27 cellular contexts compared by ENCODE assay signal in the genomic region with DNA sequence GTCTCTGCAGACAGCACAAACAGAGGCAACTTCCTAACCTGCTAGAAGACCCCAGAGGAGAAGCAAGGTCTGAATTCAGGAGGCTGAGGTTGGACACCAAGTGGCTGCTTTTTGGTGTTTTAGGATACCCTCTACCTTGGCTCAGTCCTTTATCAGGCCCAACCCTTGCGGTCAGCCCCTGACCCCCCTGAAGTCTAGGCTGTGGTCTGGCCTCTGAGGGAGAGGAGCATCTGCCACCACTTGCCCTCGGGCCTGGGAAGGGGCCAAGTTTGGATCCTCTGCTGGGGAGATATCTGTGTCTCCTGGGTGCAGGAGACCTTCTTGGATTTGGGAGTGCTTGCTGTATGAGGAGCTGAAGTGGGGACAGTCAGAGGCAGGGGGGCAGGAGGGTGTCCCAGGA. TPM values are rescaled to one million over a fixed set of nuclear protein-coding genes. Genes with fewer than 3 reads are reported as not detected.
A peak's percentile ranks its signal among the peaks of the same experiment; 100 is the strongest.
DNase-seq lines count a peak whose midpoint lies in the region; ATAC-seq, FAIRE-seq and TF ChIP-seq lines count a peak whose summit lies in the region.
"Had no signal": no experiment of that assay in that cellular context is flagged by ENCODE, and none has a peak within 500 bp of the region (broad histone marks: within the 10 kb centered on the region; RNA-seq: fewer than 3 reads in every experiment).

No MANE protein-coding gene starts in this region.

- no peak overlapping the region for H2BK5ac ChIP-seq in trophoblast cell (ENCODE audit: low read depth, low read length, poor library complexity)

- H3K4me3 ChIP-seq in kidney (ENCODE audit: low read length in 2 of 2) (no peak overlapping the region), trophoblast cell (ENCODE audit: low read depth, low read length) (no peak overlapping the region), left lung (no peak overlapping the region)
- H3K4me3 ChIP-seq: BLaER1, GM12878 had no signal

- H3K14ac ChIP-seq in trophoblast cell (ENCODE audit: low read length), result no peak overlapping the region

- no peak overlapping the region for H3K23ac ChIP-seq in trophoblast cell (ENCODE audit: low read length)

- H3K9ac ChIP-seq in kidney (ENCODE audit: low read length in 2 of 2) (no peak overlapping the region), trophoblast cell (ENCODE audit: low read length) (peak overlapping the region; percentile 7)
- H3K9ac ChIP-seq: BLaER1 had no signal

- intact Hi-C loops in kidney (cut with DNase I), result no loop called here
- intact Hi-C loops in left lung (cut with DNase I), result no loop called here

- H2BK12ac ChIP-seq in trophoblast cell (ENCODE audit: low read length), result no peak overlapping the region

- no peak overlapping the region for H4K91ac ChIP-seq in trophoblast cell (ENCODE audit: low read depth, low read length)

- H3K79me1 ChIP-seq in trophoblast cell (ENCODE audit: low read length), result peaks cover 6% of the 10 kb centered on the region

- no peak overlapping the region for H2AK5ac ChIP-seq in trophoblast cell (ENCODE audit: low read length)

- H3K4ac ChIP-seq in trophoblast cell (ENCODE audit: low read depth, low read length), result no peak overlapping the region

- H3K36me3 ChIP-seq in kidney (ENCODE audit: control insufficient read depth in 1 of 2, insufficient read depth in 2 of 2, low read length in 2 of 2), result no peaks in the 10 kb centered on the region
- no peaks in the 10 kb centered on the region for H3K36me3 ChIP-seq in trophoblast cell (ENCODE audit: control insufficient read depth in 1 of 2, insufficient read depth in 2 of 2, low read length in 2 of 2)
- no peaks in the 10 kb centered on the region for H3K36me3 ChIP-seq in left lung
- H3K36me3 ChIP-seq: BE2C, BLaER1 had no signal

- H3K27ac ChIP-seq in kidney (ENCODE audit: low read depth in 2 of 2, low read length in 2 of 2) (no peak overlapping the region), trophoblast cell (ENCODE audit: low read depth, low read length) (no peak overlapping the region), left lung (no peak overlapping the region)
- H3K27ac ChIP-seq: BLaER1 had no signal

- H4K12ac ChIP-seq in trophoblast cell (ENCODE audit: low read depth, low read length), result no peak overlapping the region

- H2BK120ac ChIP-seq in trophoblast cell (ENCODE audit: insufficient read depth, low read length, poor library complexity), result no peak overlapping the region

- H3K4me1 ChIP-seq in kidney (ENCODE audit: control insufficient read depth in 1 of 2, insufficient read depth in 1 of 2, low read depth in 1 of 2, low read length in 2 of 2) (no peaks in the 10 kb centered on the region), trophoblast cell (ENCODE audit: control insufficient read depth in 1 of 2, insufficient read depth in 2 of 2, low read length in 2 of 2) (peaks cover 0 to 2% of the 10 kb centered on the region in 2 experiments), left lung (no peaks in the 10 kb centered on the region)
- H3K4me1 ChIP-seq: BE2C had no signal

- no CpG with 5 or more reads among the region's 2 CpGs for WGBS in trophoblast cell (ENCODE audit: extremely low coverage, insufficient coverage, insufficient read length)

- H2AFZ ChIP-seq in trophoblast cell (ENCODE audit: insufficient read depth, low read length, poor library complexity), result no peak overlapping the region

- H3K9me3 ChIP-seq in kidney (ENCODE audit: control insufficient read depth in 1 of 2, low read length in 2 of 2), result no peaks in the 10 kb centered on the region
- no peaks in the 10 kb centered on the region for H3K9me3 ChIP-seq in trophoblast cell (ENCODE audit: insufficient read depth, low read depth, low read length)
- no peaks in the 10 kb centered on the region for H3K9me3 ChIP-seq in left lung
- H3K9me3 ChIP-seq: BE2C, BLaER1 had no signal

- DNase-seq in kidney (peak; percentile 41), trophoblast cell (no peak), NCI-H345 (lab: John Stamatoyannopoulos, UW) (no peak), left lung (no peak)
- DNase-seq: 8988T; ACHN; BE2C; C1 segment of cervical spinal cord; CD4-positive, alpha-beta memory T cell; CD4-positive, CD25-positive, alpha-beta regulatory T cell; COR-L47; DMS 273 treated with DMSO at 0.1 percent for 48 hours; DMS153; DMS53; DMS79; DND-41; EL; GDM1 had no signal

- ATAC-seq in activated CD4-positive, CD25-positive, alpha-beta regulatory T cell treated with anti-CD3 and anti-CD28 coated beads, Interleukin-2, amount 50 U/mL, for 24 hours, result no peak
- no peak for ATAC-seq in left lung
- ATAC-seq: GM12878 had no signal

- no peaks in the 10 kb centered on the region for H3K27me3 ChIP-seq in trophoblast cell (ENCODE audit: insufficient read depth, low read length)
- no peaks in the 10 kb centered on the region for H3K27me3 ChIP-seq in left lung
- H3K27me3 ChIP-seq: BE2C, BLaER1 had no signal

- TF ChIP-seq CTCF in kidney (IDR thresholded peaks at IDR 0.05; ENCODE audit: borderline replicate concordance, extremely low read depth, insufficient read depth) (no peak), left lung (IDR thresholded peaks at IDR 0.05) (no peak)

- no peak overlapping the region for H4K8ac ChIP-seq in trophoblast cell (ENCODE audit: low read depth, low read length)

- no peaks in the 10 kb centered on the region for H3K79me2 ChIP-seq in trophoblast cell (ENCODE audit: control insufficient read depth, insufficient read depth, low read length, poor library complexity)

- no peak overlapping the region for H3K18ac ChIP-seq in trophoblast cell (ENCODE audit: low read length)

- no peak overlapping the region for H3K4me2 ChIP-seq in trophoblast cell (ENCODE audit: low read length)
- H3K4me2 ChIP-seq: BLaER1 had no signal

- no peak for FAIRE-seq in kidney (lab: Jason Lieb, UNC)
- FAIRE-seq: A204.1, GM12878, GM12892, GM18507 had no signal

RNA-seq across cellular contexts. Expression of a gene that starts 21.0 kb away (rescaled TPM):
- total RNA-seq in kidney (2.9 TPM), left lung (1 to 10 TPM in 1 of 2 donors, not detected in 1; 4.0 TPM)
- polyA plus RNA-seq in kidney (ENCODE audit: insufficient read depth, low read depth, low replicate concordance), result 2.3 TPM
- 0.14 and 0.19 TPM in 2 replicates for polyA plus RNA-seq in trophoblast cell (2013)
- total RNA-seq: A673; CD4-positive, alpha-beta memory T cell; CD8-positive, alpha-beta memory T cell had no signal
- polyA plus RNA-seq: CD14-positive monocyte; CD4-positive, alpha-beta memory T cell; CD4-positive, CD25-positive, alpha-beta regulatory T cell; CD8-positive, alpha-beta memory T cell had no signal
